Comparison of ENCODE assay signal across 25 cellular contexts in genomic region chr1:52400131-52400530, GRCh38.
"Had no signal": no experiment of that assay in that cellular context is flagged by ENCODE, and none has a peak within 500 bp of the region (broad histone marks: within the 10 kb centered on the region; RNA-seq: fewer than 3 reads in every experiment).

No MANE protein-coding gene starts in this region.

- ATAC-seq: activated T-helper 17 cell treated with anti-CD3 and anti-CD28 coated beads, Interleukin-2, amount 50 U/mL, for 72 hours; T-helper 17 cell had no signal

- DNase-seq: activated B cell treated with CpG ODN at 0.5 μM for 24 hours; activated CD4-positive, alpha-beta memory T cell treated with anti-CD3 and anti-CD28 coated beads for 36 hours; activated CD4-positive, alpha-beta T cell treated with anti-CD3 and anti-CD28 coated beads for 1 hour; activated CD4-positive, alpha-beta T cell treated with anti-CD3 and anti-CD28 coated beads, Interleukin-2, amount 10 ng/mL, durations not matched to agents 7 days and 5 days; activated CD8-positive, alpha-beta memory T cell treated with anti-CD3 and anti-CD28 coated beads for 24 hours; activated gamma-delta T cell; activated naive CD4-positive, alpha-beta T cell treated with anti-CD3 and anti-CD28 coated beads for 36 hours; activated T-cell treated with anti-CD3 and anti-CD28 coated beads, Interleukin-2, amount 50 U/mL, for 48 hours; amygdala; cerebellar nuclear complex; Kasumi-1; KBM-7; NCI-H1092 treated with DMSO at 0.1 percent for 48 hours; NCI-H1417 treated with DMSO at 0.1 percent for 48 hours; NCI-H1694; NCI-H2029; NCI-H345; NCI-H510A treated with DMSO at 0.1 percent for 48 hours; NCI-H69; SIG-M5; T-helper 17 cell; T-helper 9 cell had no signal

- FAIRE-seq: astrocyte, RCC 7860 had no signal
